Comparison of ENCODE assay signal across 28 cellular contexts in genomic region chr3:153397806-153398205, GRCh38.
"Had no signal": no experiment of that assay in that cellular context is flagged by ENCODE, and none has a peak within 500 bp of the region (broad histone marks: within the 10 kb centered on the region; RNA-seq: fewer than 3 reads in every experiment).

No MANE protein-coding gene starts in this region.

- H3K27ac Mint-ChIP-seq: immature natural killer cell; nephron; progenitor cell of endocrine pancreas; stimulated activated memory B cell treated with anti-CD40 and anti-IgM and Interleukin-4, amounts not matched to agents 10 μg/mL and 1 μg/mL and 100 μg/mL, for 72 hours had no signal

- DNase-seq: hypothalamus; immature natural killer cell; kidney; left colon; left lung; lower lobe of right lung; mammary epithelial cell; mesenchymal stem cell; naive thymus-derived CD8-positive, alpha-beta T cell; ovary; right lobe of liver; stimulated activated CD4-positive, alpha-beta T cell treated with anti-CD3 and anti-CD28 coated beads, Interleukin-1b, Interleukin-23, amount 100 ng/mL, for 48 hours; stimulated activated CD4-positive, alpha-beta T cell treated with anti-CD3 and anti-CD28 coated beads, Interleukin-2, amount 100 ng/mL, for 48 hours; stimulated activated CD4-positive, alpha-beta T cell treated with anti-CD3 and anti-CD28 coated beads, Interleukin-4, amount 100 ng/mL, for 4 hours; stimulated activated CD8-positive, alpha-beta memory T cell treated with anti-CD3 and anti-CD28 coated beads, Interleukin-4, amount 100 ng/mL, for 48 hours; stimulated activated naive CD4-positive, alpha-beta T cell treated with Interleukin-2 at 50 U/mL for 16 hours; tibial artery; trophoblast cell; upper lobe of right lung had no signal

- H3K9me3 ChIP-seq: ovary, right lobe of liver had no signal

- H3K4me2 ChIP-seq: smooth muscle cell had no signal

- ATAC-seq: left colon; lower lobe of right lung; naive thymus-derived CD8-positive, alpha-beta T cell; right lobe of liver; stimulated activated memory B cell treated with anti-CD40 and anti-IgM and Interleukin-4, amounts not matched to agents 10 μg/mL and 1 μg/mL and 100 μg/mL, for 72 hours; upper lobe of right lung had no signal

- H3K27me3 ChIP-seq: left lung, ovary, right atrium auricular region, right lobe of liver, suprapubic skin, tibial artery, upper lobe of right lung had no signal

- H3K27ac ChIP-seq: left lung, lower lobe of right lung, ovary, right atrium auricular region, right lobe of liver, suprapubic skin, thoracic aorta, tibial artery, upper lobe of right lung had no signal

- H3K36me3 ChIP-seq: left lung, lower lobe of right lung, ovary, right atrium auricular region, right lobe of liver, suprapubic skin, thoracic aorta, tibial artery, upper lobe of right lung had no signal

- H3K4me3 ChIP-seq: left lung, lower lobe of right lung, ovary, right atrium auricular region, right lobe of liver, smooth muscle cell, suprapubic skin, thoracic aorta, tibial artery, upper lobe of right lung had no signal

- H3K4me1 Mint-ChIP-seq: nephron had no signal

- H3K4me3 Mint-ChIP-seq: immature natural killer cell; nephron; stimulated activated memory B cell treated with anti-CD40 and anti-IgM and Interleukin-4, amounts not matched to agents 10 μg/mL and 1 μg/mL and 100 μg/mL, for 72 hours had no signal

- H3K27me3 Mint-ChIP-seq: naive thymus-derived CD8-positive, alpha-beta T cell; progenitor cell of endocrine pancreas had no signal

- FAIRE-seq: islet of Langerhans, urothelium cell line had no signal

- H3K4me1 ChIP-seq: left lung, right atrium auricular region, right lobe of liver, upper lobe of right lung had no signal
